34 cellular contexts compared by ENCODE assay signal in genomic region chr2:74533464-74533863, GRCh38. TPM values are rescaled to one million over a fixed set of nuclear protein-coding genes. Genes with fewer than 3 reads are reported as not detected.
"Had no signal": no experiment of that assay in that cellular context is flagged by ENCODE, and none has a peak within 500 bp of the region (broad histone marks: within the 10 kb centered on the region; RNA-seq: fewer than 3 reads in every experiment).

No MANE protein-coding gene starts in this region.

- H3K4me2 ChIP-seq: hepatocyte had no signal

- H3K4me3 ChIP-seq: esophagus muscularis mucosa, hepatocyte, left lung, testis, vagina had no signal

- FAIRE-seq: colon, endothelial cell of umbilical vein, frontal cortex, small intestine had no signal

- H2AFZ ChIP-seq: hepatocyte, parathyroid adenoma had no signal

- H3K27me3 ChIP-seq: brain microvascular endothelial cell, esophagus muscularis mucosa, hepatocyte, left lung, testis, vagina had no signal

- H3K9ac ChIP-seq: parathyroid adenoma had no signal

- H3K9me3 ChIP-seq: esophagus muscularis mucosa, left lung, testis, vagina had no signal

- DNase-seq: activated CD4-positive, alpha-beta T cell treated with anti-CD3 and anti-CD28 coated beads, Interleukin-2, amount 50 U/mL, for 4 hours; activated CD8-positive, alpha-beta memory T cell treated with anti-CD3 and anti-CD28 coated beads for 24 hours; activated CD8-positive, alpha-beta memory T cell treated with anti-CD3 and anti-CD28 coated beads, Interleukin-2, amount 50 U/mL, for 4 hours; activated T-cell treated with anti-CD3 and anti-CD28 coated beads, Interleukin-2, amount 50 U/mL, for 24 hours; aorta; brain microvascular endothelial cell; central memory CD4-positive, alpha-beta T cell; effector memory CD4-positive, alpha-beta T cell; glutamatergic neuron; immature natural killer cell; kidney glomerular epithelial cell; left lung; nucleus accumbens; small intestine; stimulated activated CD4-positive, alpha-beta T cell treated with anti-CD3 and anti-CD28 coated beads, Interleukin-15, amount 100 ng/mL, for 24 hours; stimulated activated CD8-positive, alpha-beta memory T cell treated with anti-CD3 and anti-CD28 coated beads, Interleukin-4, amount 100 ng/mL, for 48 hours; stimulated activated naive CD4-positive, alpha-beta T cell; T1000; testis; trophoblast cell had no signal

- ATAC-seq: activated naive CD4-positive, alpha-beta T cell treated with anti-CD3 and anti-CD28 coated beads, Interleukin-2, amount 50 U/mL, for 72 hours; activated T-helper 17 cell treated with anti-CD3 and anti-CD28 coated beads, Interleukin-2, amount 50 U/mL, for 72 hours; left lung; sciatic nerve; WTC11 had no signal

- H3K27ac ChIP-seq: brain microvascular endothelial cell, esophagus muscularis mucosa, hepatocyte, left lung, parathyroid adenoma, testis, vagina had no signal

RNA-seq across cellular contexts. Expression of gene DQX1, which starts 7.4 kb away (rescaled TPM):
- total RNA-seq: dermis microvascular lymphatic vessel endothelial cell, esophagus muscularis mucosa, frontal cortex, mononuclear cell, myocyte, sciatic nerve had no signal
- polyA plus RNA-seq: hepatocyte, immature natural killer cell had no signal

RNA-seq across cellular contexts. Expression of gene TLX2, which starts 19.2 kb away (rescaled TPM):
- total RNA-seq: aorta, dermis microvascular lymphatic vessel endothelial cell, endothelial cell of umbilical vein, frontal cortex, hepatocyte, left lung, sciatic nerve had no signal
- polyA plus RNA-seq: aorta, endothelial cell of umbilical vein, hepatocyte, immature natural killer cell had no signal
